ENCODE assay signal across 5 cellular contexts in the genomic region with DNA sequence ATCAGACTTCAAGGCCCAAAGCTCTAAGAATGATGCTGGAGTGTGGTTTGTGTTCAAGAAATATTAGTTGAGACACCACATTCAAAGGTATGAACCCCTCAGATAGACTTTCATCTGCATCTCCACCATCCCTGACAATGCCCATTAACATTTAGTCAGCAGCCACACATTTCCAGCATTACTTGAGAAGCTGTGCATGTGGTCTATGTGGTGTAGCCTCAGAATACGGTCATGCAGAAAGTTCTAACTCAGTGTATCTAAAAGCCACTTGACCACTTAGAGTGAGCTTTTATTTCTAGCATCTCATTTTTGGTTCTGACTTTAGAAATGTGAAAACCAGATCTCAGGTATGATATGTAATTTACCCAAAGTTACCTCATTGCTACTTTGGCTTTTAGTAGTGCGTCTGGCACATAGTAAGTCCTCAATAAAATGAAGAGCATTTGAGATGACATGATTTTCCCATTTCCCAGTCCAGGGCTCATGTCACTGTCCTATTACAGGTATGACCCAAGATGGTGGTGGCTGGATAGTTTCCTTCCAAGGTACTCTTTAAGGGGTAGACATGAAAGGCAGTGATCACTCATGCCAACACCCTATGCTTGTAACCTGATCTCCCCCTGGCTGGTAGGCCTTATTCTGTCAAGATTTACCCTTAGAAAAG.
DNase-seq lines count a peak whose midpoint lies in the region; ATAC-seq lines count a peak whose summit lies in the region.
"Not testable (repeated sequence)": the region's sequence is repeated elsewhere in the genome, so short reads cannot be mapped to it uniquely, and the experiment has no call there.

No MANE protein-coding gene starts in this region.

- peak; percentile 25 for ATAC-seq in activated T-cell treated with anti-CD3 and anti-CD28 coated beads, Interleukin-2, amount 50 U/mL, for 4 hours
- peak; percentile 58 to 82 for ATAC-seq in activated naive CD4-positive, alpha-beta T cell treated with anti-CD3 and anti-CD28 coated beads, Interleukin-2, amount 50 U/mL, for 72 hours
- peak; percentile 90 for ATAC-seq in stimulated activated effector memory CD8-positive, alpha-beta T cell treated with anti-CD3 and anti-CD28 coated beads, Interleukin-12 subunit alpha, Interleukin-12 subunit beta, amount 100 ng/mL, for 72 hours

- H3K27me3 Mint-ChIP-seq in activated CD4-positive, alpha-beta memory T cell treated with anti-CD3 and anti-CD28 coated beads for 36 hours; activated T-cell treated with anti-CD3 and anti-CD28 coated beads, Interleukin-2, amount 50 U/mL, for 4 hours (ENCODE audit: low read depth): not testable (repeated sequence)

- intact Hi-C loops in activated CD4-positive, alpha-beta memory T cell treated with anti-CD3 and anti-CD28 coated beads for 36 hours (cut with micrococcal nuclease): not testable (repeated sequence)

- POLR2A ChIA-PET in activated CD4-positive, alpha-beta memory T cell treated with anti-CD3 and anti-CD28 coated beads for 36 hours (lab: Charles Lee): not testable (repeated sequence)

- DNase-seq in activated CD4-positive, alpha-beta memory T cell treated with anti-CD3 and anti-CD28 coated beads for 36 hours: peak; percentile 29
- DNase-seq in activated T-cell treated with anti-CD3 and anti-CD28 coated beads, Interleukin-2, amount 50 U/mL, for 4 hours; activated naive CD4-positive, alpha-beta T cell treated with anti-CD3 and anti-CD28 coated beads, Interleukin-2, amount 50 U/mL, for 72 hours (ENCODE audit: low spot score in 2 of 2): not testable (repeated sequence)
- DNase-seq in myocyte (ENCODE audit: low read depth): peak; percentile 3
- peak in 1 of 2 donors; percentile 64 for DNase-seq in stimulated activated effector memory CD8-positive, alpha-beta T cell treated with anti-CD3 and anti-CD28 coated beads, Interleukin-12 subunit alpha, Interleukin-12 subunit beta, amount 100 ng/mL, for 72 hours (ENCODE audit: low spot score in 2 of 2)

- H3K4me3 Mint-ChIP-seq in activated CD4-positive, alpha-beta memory T cell treated with anti-CD3 and anti-CD28 coated beads for 36 hours; activated T-cell treated with anti-CD3 and anti-CD28 coated beads, Interleukin-2, amount 50 U/mL, for 4 hours; stimulated activated effector memory CD8-positive, alpha-beta T cell treated with anti-CD3 and anti-CD28 coated beads, Interleukin-12 subunit alpha, Interleukin-12 subunit beta, amount 100 ng/mL, for 72 hours: not testable (repeated sequence)

- H3K9me3 Mint-ChIP-seq in activated CD4-positive, alpha-beta memory T cell treated with anti-CD3 and anti-CD28 coated beads for 36 hours; activated T-cell treated with anti-CD3 and anti-CD28 coated beads, Interleukin-2, amount 50 U/mL, for 4 hours; activated naive CD4-positive, alpha-beta T cell treated with anti-CD3 and anti-CD28 coated beads, Interleukin-2, amount 50 U/mL, for 72 hours; stimulated activated effector memory CD8-positive, alpha-beta T cell treated with anti-CD3 and anti-CD28 coated beads, Interleukin-12 subunit alpha, Interleukin-12 subunit beta, amount 100 ng/mL, for 72 hours: not testable (repeated sequence)

- not testable (repeated sequence) for H3K4me1 Mint-ChIP-seq in activated CD4-positive, alpha-beta memory T cell treated with anti-CD3 and anti-CD28 coated beads for 36 hours (ENCODE audit: low read depth); activated T-cell treated with anti-CD3 and anti-CD28 coated beads, Interleukin-2, amount 50 U/mL, for 4 hours (ENCODE audit: low read depth); stimulated activated effector memory CD8-positive, alpha-beta T cell treated with anti-CD3 and anti-CD28 coated beads, Interleukin-12 subunit alpha, Interleukin-12 subunit beta, amount 100 ng/mL, for 72 hours

- not testable (repeated sequence) for H3K36me3 Mint-ChIP-seq in activated CD4-positive, alpha-beta memory T cell treated with anti-CD3 and anti-CD28 coated beads for 36 hours; activated T-cell treated with anti-CD3 and anti-CD28 coated beads, Interleukin-2, amount 50 U/mL, for 4 hours (ENCODE audit: insufficient read depth); activated naive CD4-positive, alpha-beta T cell treated with anti-CD3 and anti-CD28 coated beads, Interleukin-2, amount 50 U/mL, for 72 hours; stimulated activated effector memory CD8-positive, alpha-beta T cell treated with anti-CD3 and anti-CD28 coated beads, Interleukin-12 subunit alpha, Interleukin-12 subunit beta, amount 100 ng/mL, for 72 hours

- CTCF ChIA-PET in activated CD4-positive, alpha-beta memory T cell treated with anti-CD3 and anti-CD28 coated beads for 36 hours (lab: Charles Lee): not testable (repeated sequence)

- H3K27ac Mint-ChIP-seq in activated CD4-positive, alpha-beta memory T cell treated with anti-CD3 and anti-CD28 coated beads for 36 hours; activated naive CD4-positive, alpha-beta T cell treated with anti-CD3 and anti-CD28 coated beads, Interleukin-2, amount 50 U/mL, for 72 hours; stimulated activated effector memory CD8-positive, alpha-beta T cell treated with anti-CD3 and anti-CD28 coated beads, Interleukin-12 subunit alpha, Interleukin-12 subunit beta, amount 100 ng/mL, for 72 hours: not testable (repeated sequence)

Comparison
In these comparisons a context has a peak if more than half of its experiments do, and no peak if none do; other contexts are left out.
1. ATAC-seq: peak in every context shown above with its lines; median percentile 90 in stimulated activated effector memory CD8-positive, alpha-beta T cell treated with anti-CD3 and anti-CD28 coated beads, Interleukin-12 subunit alpha, Interleukin-12 subunit beta, amount 100 ng/mL, for 72 hours; 70 in activated naive CD4-positive, alpha-beta T cell treated with anti-CD3 and anti-CD28 coated beads, Interleukin-2, amount 50 U/mL, for 72 hours; 25 in activated T-cell treated with anti-CD3 and anti-CD28 coated beads, Interleukin-2, amount 50 U/mL, for 4 hours.